ENCODE assay signal across 8 cellular contexts in genomic region chr17:1515640-1516402, GRCh38. TPM values are rescaled to one million over a fixed set of nuclear protein-coding genes. Genes with fewer than 3 reads are reported as not detected.
DNase-seq lines count a peak whose midpoint lies in the region; ATAC-seq and TF ChIP-seq lines count a peak whose summit lies in the region.

No MANE protein-coding gene starts in this region.

- H3K36me3 ChIP-seq in CD8-positive, alpha-beta memory T cell (ENCODE audit: insufficient read depth, low read length) = peaks cover 21% of the 10 kb centered on the region
- no peaks in the 10 kb centered on the region for H3K36me3 ChIP-seq in colonic mucosa

- peak; percentile 7 for ATAC-seq in GM21360 (IDR thresholded peaks at IDR 0.05; ENCODE audit: unreplicated experiment)

- intact Hi-C loops in colonic mucosa (cut with DNase I) = loop anchor here (2.0 to 10.0 kb wide), 3 partner anchors 59 to 241 kb away; partner anchors contain the start of genes BHLHA9, CRK and TRARG1

- H3K27me3 Mint-ChIP-seq in CD8-positive, alpha-beta memory T cell = no peaks in the 10 kb centered on the region

- TF ChIP-seq CTCF in WI38 (IDR thresholded peaks at IDR 0.05; ENCODE audit: low read depth, low read length) = peak; percentile 57
- peak; percentile 55 for TF ChIP-seq CTCF in colonic mucosa (IDR thresholded peaks at IDR 0.05)

- peak overlapping the region; percentile 88 for H3K4me3 ChIP-seq in CD8-positive, alpha-beta memory T cell (ENCODE audit: low read length)
- H3K4me3 ChIP-seq in WI38 (ENCODE audit: low read depth, low read length) = peak overlapping the region; percentile 97
- H3K4me3 ChIP-seq in colonic mucosa = peak overlapping the region; percentile 99

- H3K9me3 ChIP-seq in CD8-positive, alpha-beta memory T cell (ENCODE audit: low read length) = no peaks in the 10 kb centered on the region
- no peaks in the 10 kb centered on the region for H3K9me3 ChIP-seq in colonic mucosa

- CTCF ChIA-PET in CD8-positive, alpha-beta memory T cell (lab: Charles Lee) = interaction anchor here (0.7 to 3.7 kb wide), 32 partner anchors 11 to 259 kb away, joined by 3 to 103 read pairs (median 4); partner anchors contain the start of genes CRK, MYO1C, RILP and YWHAE

- peaks cover 22 to 43% (median 35%) of the 10 kb centered on the region in 3 donors for H3K4me1 Mint-ChIP-seq in CD8-positive, alpha-beta memory T cell

- H3K4me1 ChIP-seq in CD8-positive, alpha-beta memory T cell (ENCODE audit: insufficient read depth, low read length) = peaks cover 21% of the 10 kb centered on the region
- H3K4me1 ChIP-seq in colonic mucosa = peaks cover 31% of the 10 kb centered on the region

- peak overlapping the region; percentile 89 for H3K27ac ChIP-seq in CD8-positive, alpha-beta memory T cell (ENCODE audit: low read depth, low read length)
- H3K27ac ChIP-seq in colonic mucosa (peak overlapping the region; percentile 95), layer of hippocampus (ENCODE audit: low read depth, low read length) (peak overlapping the region; percentile 89)

- peak overlapping the region; percentile 93 to 98 (median 94) for H3K4me3 Mint-ChIP-seq in CD8-positive, alpha-beta memory T cell

- peak; percentile 25 to 79 (median 54) for DNase-seq in CD8-positive, alpha-beta memory T cell
- DNase-seq in NCI-H146 (lab: John Stamatoyannopoulos, UW) (peak; percentile 63), colonic mucosa (peak; percentile 82), NCI-H187 (lab: John Stamatoyannopoulos, UW) (no peak)
- peak in 2 of 3 experiments; percentile 12 to 20 for DNase-seq in stimulated activated CD4-positive, alpha-beta T cell treated with anti-CD3 and anti-CD28 coated beads, TNF-alpha, amount 100 ng/mL, for 24 hours (ENCODE audit: low read depth in 3 of 3)

- no peaks in the 10 kb centered on the region for H3K9me3 Mint-ChIP-seq in CD8-positive, alpha-beta memory T cell

- no peaks in the 10 kb centered on the region for H3K27me3 ChIP-seq in CD8-positive, alpha-beta memory T cell (ENCODE audit: insufficient read depth, low read length, poor library complexity, severe bottlenecking)
- H3K27me3 ChIP-seq in colonic mucosa (no peaks in the 10 kb centered on the region), layer of hippocampus (ENCODE audit: control insufficient read depth, insufficient read depth, low read length) (no peaks in the 10 kb centered on the region)

- H3K27ac Mint-ChIP-seq in CD8-positive, alpha-beta memory T cell = peak overlapping the region; percentile 89 to 99 (median 96)

- peaks cover 0 to 53% (median 5%) of the 10 kb centered on the region in 3 donors for H3K36me3 Mint-ChIP-seq in CD8-positive, alpha-beta memory T cell

- H3K9ac ChIP-seq in colonic mucosa (ENCODE audit: low read depth in 2 of 2, low read length in 2 of 2) = peak overlapping the region; percentile 82 to 98

- POLR2A ChIA-PET in CD8-positive, alpha-beta memory T cell (lab: Charles Lee) = interaction anchor here (0.5 to 2.3 kb wide), 21 partner anchors 11 to 265 kb away, joined by 3 to 32 read pairs (median 5); partner anchors contain the start of genes CRK, RILP, SLC43A2 and YWHAE

RNA-seq across cellular contexts. Expression of gene INPP5K, which starts 0.6 kb away (rescaled TPM):
- 10 to 100 TPM; 29.5 to 31.9 TPM for total RNA-seq in CD8-positive, alpha-beta memory T cell
- 80.2 TPM for polyA plus RNA-seq in CD8-positive, alpha-beta memory T cell
- total RNA-seq in colonic mucosa = 10 to 100 TPM; 27.6 to 35.5 TPM

RNA-seq across cellular contexts. Expression of gene MYO1C, which starts 23.3 kb away (rescaled TPM):
- 10 to 100 TPM; 36.6 to 36.9 TPM for total RNA-seq in CD8-positive, alpha-beta memory T cell
- 5.7 TPM for polyA plus RNA-seq in CD8-positive, alpha-beta memory T cell
- 100 to 1,000 TPM; 280 to 315 TPM for total RNA-seq in colonic mucosa

RNA-seq across cellular contexts. Expression of gene PITPNA, which starts 46.8 kb away (rescaled TPM):
- total RNA-seq in CD8-positive, alpha-beta memory T cell = 10 to 100 TPM; 80.5 to 85.0 TPM
- 39.6 TPM for polyA plus RNA-seq in CD8-positive, alpha-beta memory T cell
- 10 to 100 TPM; 77.8 to 83.2 TPM for total RNA-seq in colonic mucosa

RNA-seq across cellular contexts. Expression of gene CRK, which starts 59.8 kb away (rescaled TPM):
- 10 to 100 TPM; 25.3 to 28.8 TPM for total RNA-seq in CD8-positive, alpha-beta memory T cell
- polyA plus RNA-seq in CD8-positive, alpha-beta memory T cell = 24.6 TPM
- total RNA-seq in colonic mucosa = 10 to 100 TPM; 74.5 to 82.0 TPM

Comparison
In these comparisons a context has a peak if more than half of its experiments do, and no peak if none do; other contexts are left out.
1. DNase-seq: peak in CD8-positive, alpha-beta memory T cell (5 of 5), NCI-H146 (single experiment), colonic mucosa (single experiment) and stimulated activated CD4-positive, alpha-beta T cell treated with anti-CD3 and anti-CD28 coated beads, TNF-alpha, amount 100 ng/mL, for 24 hours (2 of 3); none in NCI-H187 (0 of 2).
2. RNA of gene MYO1C, which starts 23.3 kb away (total RNA-seq): 280 to 315 TPM in colonic mucosa; 36.6 to 36.9 TPM in CD8-positive, alpha-beta memory T cell; every median in the first group is over 4 times any median in the second.
3. Peak in every context shown above with its lines, with median percentiles within 50 percentile points of each other: H3K27ac ChIP-seq and H3K4me3 ChIP-seq.